ENCODE assay signal across 9 cellular contexts in the genomic region with DNA sequence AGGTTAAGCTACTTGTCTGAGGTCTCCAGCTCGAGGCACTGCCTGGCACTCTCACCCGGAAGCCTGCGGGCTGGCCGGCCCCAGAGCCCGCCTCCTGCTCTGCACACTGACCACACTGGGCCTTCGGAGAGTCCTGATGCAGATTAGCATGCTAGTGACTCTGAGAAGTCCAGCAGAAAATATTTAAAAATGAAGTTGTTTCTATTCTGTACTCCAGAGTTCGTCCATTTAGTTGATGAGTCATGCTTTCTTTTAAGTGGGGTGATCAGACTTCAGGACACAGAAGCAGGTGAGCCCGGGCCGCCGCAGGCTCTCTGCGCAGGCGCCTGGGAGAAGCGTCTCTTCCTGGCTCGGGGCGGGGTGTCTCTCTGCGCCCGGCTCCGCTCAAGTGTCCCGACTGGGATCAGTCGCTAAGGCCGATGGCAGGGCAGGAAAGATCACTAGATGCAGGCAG. TPM values are rescaled to one million over a fixed set of nuclear protein-coding genes. Genes with fewer than 3 reads are reported as not detected.
DNase-seq lines count a peak whose midpoint lies in the region; FAIRE-seq and TF ChIP-seq lines count a peak whose summit lies in the region.
"Had no signal": no experiment of that assay in that cellular context is flagged by ENCODE, and none has a peak within 500 bp of the region (broad histone marks: within the 10 kb centered on the region; RNA-seq: fewer than 3 reads in every experiment).

No MANE protein-coding gene starts in this region.

- H3K27ac ChIP-seq in VCaP: peak overlapping the region; percentile 77
- no peak overlapping the region for H3K27ac ChIP-seq in endothelial cell of umbilical vein (ENCODE audit: insufficient read depth, low read depth, low read length)
- no peak overlapping the region for H3K27ac ChIP-seq in neutrophil

- peak; percentile 24 for FAIRE-seq in endothelial cell of umbilical vein (lab: Jason Lieb, UNC)

- no peaks in the 10 kb centered on the region for H4K20me1 ChIP-seq in endothelial cell of umbilical vein (replicated peaks; ENCODE audit: control insufficient read depth, extremely low read depth, insufficient read depth, low read length)

- POLR2A ChIA-PET in endothelial cell of umbilical vein (lab: Charles Lee): no interaction called here

- H3K9me1 ChIP-seq in endothelial cell of umbilical vein (replicated peaks; ENCODE audit: control insufficient read depth, extremely low read depth, insufficient read depth, low read length): no peaks in the 10 kb centered on the region

- H3K27me3 ChIP-seq in endothelial cell of umbilical vein (ENCODE audit: control insufficient read depth in 2 of 2, insufficient read depth in 2 of 2, low read length in 2 of 2) (no peaks in the 10 kb centered on the region), neutrophil (peaks cover 73% of the 10 kb centered on the region)

- H3K4me1 ChIP-seq in endothelial cell of umbilical vein (ENCODE audit: control insufficient read depth, extremely low read depth, insufficient read depth, low read length) (peaks cover 13% of the 10 kb centered on the region), neutrophil (ENCODE audit: control insufficient read depth in 1 of 2, insufficient read depth in 1 of 2, low read depth in 1 of 2, low read length in 1 of 2) (peaks cover 0 to 5% of the 10 kb centered on the region in 2 experiments)

- TF ChIP-seq CTCF in VCaP (conservative IDR thresholded peaks at IDR 0.05) (no peak), endothelial cell of umbilical vein (IDR thresholded peaks at IDR 0.05; ENCODE audit: extremely low read depth in 1 of 2, insufficient read depth in 1 of 2, low read depth in 1 of 2, low read length in 2 of 2) (no peak), neutrophil (IDR thresholded peaks at IDR 0.05) (no peak)

- CTCF ChIA-PET in endothelial cell of umbilical vein (lab: Charles Lee): interaction anchor here (1.5 kb wide), 1 partner anchor 10 kb away, joined by 4 read pairs; no protein-coding TSS in a partner anchor

- H3K9me3 ChIP-seq in endothelial cell of umbilical vein (replicated peaks; ENCODE audit: control insufficient read depth, insufficient read depth, low read length) (no peaks in the 10 kb centered on the region), neutrophil (no peaks in the 10 kb centered on the region)

- peak overlapping the region; percentile 40 for H3K4me2 ChIP-seq in endothelial cell of umbilical vein (ENCODE audit: insufficient read depth, low read length)

- H3K4me3 ChIP-seq in endothelial cell of umbilical vein (replicated peaks in 1 of 3; ENCODE audit: insufficient read depth in 1 of 3, low read depth in 1 of 3, low read length in 3 of 3) (peak overlapping the region in 1 of 3 experiments; percentile 13), neutrophil (ENCODE audit: low read depth in 1 of 2, low read length in 1 of 2) (peak overlapping the region; percentile 27 to 29)

- intact Hi-C loops in endothelial cell of umbilical vein (cut with micrococcal nuclease): no loop called here

- H2AFZ ChIP-seq in endothelial cell of umbilical vein (ENCODE audit: low read depth, low read length): peak overlapping the region; percentile 87

- no TSS peak for BruUV-seq in endothelial cell of umbilical vein (replicated peaks; lab: Mats Ljungman, UMichigan)

- H3K36me3 ChIP-seq in endothelial cell of umbilical vein (ENCODE audit: control insufficient read depth in 2 of 2, extremely low read depth in 1 of 2, insufficient read depth in 2 of 2, low read length in 2 of 2): no peaks in the 10 kb centered on the region
- H3K36me3 ChIP-seq in neutrophil: no peaks in the 10 kb centered on the region

- DNase-seq in NCI-H187 (lab: John Stamatoyannopoulos, UW) (peak; percentile 4 to 14), NCI-H187 treated with DMSO at 0.1 percent for 48 hours (lab: John Stamatoyannopoulos, UW) (no peak), endothelial cell of umbilical vein (ENCODE audit: low read depth, low spot score) (no peak), NCI-H1694 treated with DMSO at 0.1 percent for 48 hours (lab: John Stamatoyannopoulos, UW) (no peak), NCI-H1930 (lab: John Stamatoyannopoulos, UW) (no peak), hepatic stellate cell (ENCODE audit: low spot score) (no peak)

- no peak for TF ChIP-seq POLR2A in endothelial cell of umbilical vein (IDR thresholded peaks at IDR 0.05; ENCODE audit: low read depth, low read length)

- dilution Hi-C loops in endothelial cell of umbilical vein (cut with MboI; ENCODE audit: extremely low pct_ligation_motif_present, low sequenced_read_pairs): no loop called here

- no peak overlapping the region for H3K9ac ChIP-seq in endothelial cell of umbilical vein (replicated peaks; ENCODE audit: extremely low read depth, insufficient read depth, low read length)

- H3K79me2 ChIP-seq in endothelial cell of umbilical vein (ENCODE audit: control insufficient read depth, insufficient read depth, low read length): no peaks in the 10 kb centered on the region

TF ChIP-seq in endothelial cell of umbilical vein, 7 proteins besides CTCF, POLR2A, EP300 and RAD21:
- no peak for TF ChIP-seq FOS (IDR thresholded peaks at IDR 0.05; ENCODE audit: borderline replicate concordance, insufficient read depth, low read length)
- no peak for TF ChIP-seq EZH2 (IDR thresholded peaks at IDR 0.05; ENCODE audit: borderline replicate concordance, low read depth, low read length, severe bottlenecking)
- TF ChIP-seq JUN (IDR thresholded peaks at IDR 0.05; ENCODE audit: borderline replicate concordance, insufficient read depth, insufficient read length, low read depth): no peak
- no peak for TF ChIP-seq POLR2AphosphoS5 (IDR thresholded peaks at IDR 0.05; ENCODE audit: insufficient read depth, low read depth, low read length)
- TF ChIP-seq GATA2 (IDR thresholded peaks at IDR 0.05; ENCODE audit: insufficient read depth, insufficient read length, low read depth, low read length): no peak
- no peak for TF ChIP-seq MYC (IDR thresholded peaks at IDR 0.05; ENCODE audit: low read depth, low read length)
- TF ChIP-seq, protein P1, sequence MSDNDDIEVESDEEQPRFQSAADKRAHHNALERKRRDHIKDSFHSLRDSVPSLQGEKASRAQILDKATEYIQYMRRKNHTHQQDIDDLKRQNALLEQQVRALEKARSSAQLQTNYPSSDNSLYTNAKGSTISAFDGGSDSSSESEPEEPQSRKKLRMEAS (IDR thresholded peaks at IDR 0.05; ENCODE audit: insufficient read depth, insufficient read length): no peak

RNA-seq across cellular contexts. Expression of a gene that starts 32.5 kb away (rescaled TPM):
- total RNA-seq in endothelial cell of umbilical vein: not detected in 2 replicates
- not detected in 2 replicates for polyA plus RNA-seq in endothelial cell of umbilical vein
- not detected in 2 replicates for polyA plus RNA-seq in endothelial cell of umbilical vein (2011; cell fraction: cytosol; rRNA removed)
- not detected in 2 replicates for polyA plus RNA-seq in endothelial cell of umbilical vein (2011; cell fraction: nucleus; rRNA removed)
- polyA plus RNA-seq in endothelial cell of umbilical vein (2012): not detected in 2 replicates
- polyA minus RNA-seq in endothelial cell of umbilical vein: not detected in 2 replicates
- not detected for polyA minus RNA-seq in endothelial cell of umbilical vein (2011; cell fraction: cytosol; rRNA and poly(A)+ RNA removed)
- not detected in 2 replicates for polyA minus RNA-seq in endothelial cell of umbilical vein (2011; cell fraction: nucleus; rRNA and poly(A)+ RNA removed)
- total RNA-seq: mononuclear cell had no signal

Comparison
In these comparisons a context has a peak if more than half of its experiments do, and no peak if none do; other contexts are left out.
1. DNase-seq: peak in NCI-H187 (2 of 2); none in NCI-H187 treated with DMSO at 0.1 percent for 48 hours (single experiment), endothelial cell of umbilical vein (single experiment), NCI-H1694 treated with DMSO at 0.1 percent for 48 hours (single experiment), NCI-H1930 (0 of 2) and hepatic stellate cell (single experiment).